17 cellular contexts compared by ENCODE assay signal in genomic region chr21:44549525-44550211, GRCh38. TPM values are rescaled to one million over a fixed set of nuclear protein-coding genes. Genes with fewer than 3 reads are reported as not detected.
DNase-seq lines count a peak whose midpoint lies in the region; TF ChIP-seq lines count a peak whose summit lies in the region.
"Had no signal": no experiment of that assay in that cellular context is flagged by ENCODE, and none has a peak within 500 bp of the region (broad histone marks: within the 10 kb centered on the region; RNA-seq: fewer than 3 reads in every experiment).

No MANE protein-coding gene starts in this region.

- TF ChIP-seq CTCF in endodermal cell (conservative IDR thresholded peaks at IDR 0.05) (no peak), mesothelial cell of epicardium (IDR thresholded peaks at IDR 0.05; ENCODE audit: unreplicated experiment) (no peak), type B pancreatic cell (conservative IDR thresholded peaks at IDR 0.05) (no peak)

- H3K9me3 ChIP-seq in endodermal cell (ENCODE audit: control insufficient read depth, low read length) = no peaks in the 10 kb centered on the region

- 84 to 86% methylated on average over 13 to 25 of the region's 25 CpGs for WGBS in endodermal cell (ENCODE audit: insufficient coverage in 1 of 2, insufficient read length in 1 of 2), 2 experiments

- H3K4me3 Mint-ChIP-seq in activated CD4-positive, alpha-beta memory T cell treated with anti-CD3 and anti-CD28 coated beads, Interleukin-2, amount 10 ng/mL, durations not matched to agents 7 days and 5 days = no peak overlapping the region
- no peak overlapping the region for H3K4me3 Mint-ChIP-seq in activated CD4-positive, alpha-beta memory T cell treated with anti-CD3 and anti-CD28 coated beads for 36 hours
- no peak overlapping the region for H3K4me3 Mint-ChIP-seq in endodermal cell
- no peak overlapping the region for H3K4me3 Mint-ChIP-seq in mesothelial cell of epicardium
- H3K4me3 Mint-ChIP-seq in type B pancreatic cell = no peak overlapping the region

- H3K27me3 ChIP-seq in endodermal cell (ENCODE audit: control insufficient read depth, insufficient read depth, low read length, poor library complexity, severe bottlenecking) = no peaks in the 10 kb centered on the region

- H3K36me3 ChIP-seq in endodermal cell (ENCODE audit: control insufficient read depth, insufficient read depth, low read length) = no peaks in the 10 kb centered on the region

- peak; percentile 13 for DNase-seq in activated CD4-positive, alpha-beta memory T cell treated with anti-CD3 and anti-CD28 coated beads, Interleukin-2, amount 10 ng/mL, durations not matched to agents 7 days and 5 days
- DNase-seq in activated CD4-positive, alpha-beta memory T cell treated with anti-CD3 and anti-CD28 coated beads for 36 hours = no peak
- DNase-seq in endodermal cell (peak; percentile 62), mesothelial cell of epicardium (ENCODE audit: low spot score in 2 of 2, unreplicated experiment in 2 of 2) (no peak), type B pancreatic cell (ENCODE audit: extremely low spot score, unreplicated experiment) (no peak), KBM-7 (no peak), DMS 273 (lab: John Stamatoyannopoulos, UW; ENCODE audit: unreplicated experiment) (no peak), GF-D8 (lab: John Stamatoyannopoulos, UW) (no peak)
- DNase-seq: 8988T; activated CD4-positive, alpha-beta T cell treated with anti-CD3 and anti-CD28 coated beads, Interleukin-2, amount 50 U/mL, for 1 hour; anterior cingulate cortex; midbrain; stimulated activated CD4-positive, alpha-beta T cell treated with anti-CD3 and anti-CD28 coated beads, Interleukin-1b, Interleukin-23, amount 100 ng/mL, for 48 hours had no signal

- peaks cover 18% of the 10 kb centered on the region for H3K9me3 Mint-ChIP-seq in activated CD4-positive, alpha-beta memory T cell treated with anti-CD3 and anti-CD28 coated beads, Interleukin-2, amount 10 ng/mL, durations not matched to agents 7 days and 5 days
- peaks cover 29% of the 10 kb centered on the region for H3K9me3 Mint-ChIP-seq in activated CD4-positive, alpha-beta memory T cell treated with anti-CD3 and anti-CD28 coated beads for 36 hours
- H3K9me3 Mint-ChIP-seq in endodermal cell (peaks cover 14% of the 10 kb centered on the region), mesothelial cell of epicardium (peaks cover 29% of the 10 kb centered on the region), type B pancreatic cell (peaks cover 9% of the 10 kb centered on the region)

- CTCF ChIA-PET in activated CD4-positive, alpha-beta memory T cell treated with anti-CD3 and anti-CD28 coated beads, Interleukin-2, amount 10 ng/mL, durations not matched to agents 7 days and 5 days (lab: Charles Lee) = interaction anchor here (1.1 kb wide), 1 partner anchor 39 kb away, joined by 3 read pairs; no protein-coding TSS in a partner anchor
- CTCF ChIA-PET in activated CD4-positive, alpha-beta memory T cell treated with anti-CD3 and anti-CD28 coated beads for 36 hours (lab: Charles Lee) = no interaction called here

- POLR2A ChIA-PET in activated CD4-positive, alpha-beta memory T cell treated with anti-CD3 and anti-CD28 coated beads, Interleukin-2, amount 10 ng/mL, durations not matched to agents 7 days and 5 days (lab: Charles Lee) = interaction anchor here (0.7 kb wide), 1 partner anchor 69 kb away, joined by 3 read pairs; no protein-coding TSS in a partner anchor
- POLR2A ChIA-PET in activated CD4-positive, alpha-beta memory T cell treated with anti-CD3 and anti-CD28 coated beads for 36 hours (lab: Charles Lee) = no interaction called here

- intact Hi-C loops in activated CD4-positive, alpha-beta memory T cell treated with anti-CD3 and anti-CD28 coated beads for 36 hours (cut with micrococcal nuclease) = no loop called here

- H3K4me3 ChIP-seq in endodermal cell (ENCODE audit: low read length) = no peak overlapping the region

- peaks cover 20% of the 10 kb centered on the region for H3K4me1 Mint-ChIP-seq in activated CD4-positive, alpha-beta memory T cell treated with anti-CD3 and anti-CD28 coated beads, Interleukin-2, amount 10 ng/mL, durations not matched to agents 7 days and 5 days
- peaks cover 18% of the 10 kb centered on the region for H3K4me1 Mint-ChIP-seq in activated CD4-positive, alpha-beta memory T cell treated with anti-CD3 and anti-CD28 coated beads for 36 hours (ENCODE audit: low read depth)
- H3K4me1 Mint-ChIP-seq in endodermal cell (peaks cover 14% of the 10 kb centered on the region), mesothelial cell of epicardium (peaks cover 35% of the 10 kb centered on the region), type B pancreatic cell (ENCODE audit: unreplicated experiment) (peaks cover 20% of the 10 kb centered on the region)

- peaks cover 22% of the 10 kb centered on the region for H3K36me3 Mint-ChIP-seq in activated CD4-positive, alpha-beta memory T cell treated with anti-CD3 and anti-CD28 coated beads, Interleukin-2, amount 10 ng/mL, durations not matched to agents 7 days and 5 days (ENCODE audit: low read depth)
- H3K36me3 Mint-ChIP-seq in activated CD4-positive, alpha-beta memory T cell treated with anti-CD3 and anti-CD28 coated beads for 36 hours = peaks cover 16% of the 10 kb centered on the region
- H3K36me3 Mint-ChIP-seq in endodermal cell (ENCODE audit: low read depth) (no peaks in the 10 kb centered on the region), mesothelial cell of epicardium (peaks cover 9% of the 10 kb centered on the region), type B pancreatic cell (peaks cover 6% of the 10 kb centered on the region)

- H3K4me1 ChIP-seq in endodermal cell (ENCODE audit: control insufficient read depth, insufficient read depth, low read length) = no peaks in the 10 kb centered on the region

- H3K9ac ChIP-seq in endodermal cell (ENCODE audit: extremely low read depth, low read length, poor library complexity, severe bottlenecking) = no peak overlapping the region

- peak overlapping the region; percentile 83 for H3K27ac ChIP-seq in endodermal cell (ENCODE audit: low read depth, low read length)

- no peak overlapping the region for H3K27ac Mint-ChIP-seq in activated CD4-positive, alpha-beta memory T cell treated with anti-CD3 and anti-CD28 coated beads, Interleukin-2, amount 10 ng/mL, durations not matched to agents 7 days and 5 days
- H3K27ac Mint-ChIP-seq in activated CD4-positive, alpha-beta memory T cell treated with anti-CD3 and anti-CD28 coated beads for 36 hours = no peak overlapping the region
- no peak overlapping the region for H3K27ac Mint-ChIP-seq in endodermal cell
- peak overlapping the region; percentile 92 for H3K27ac Mint-ChIP-seq in mesothelial cell of epicardium
- peak overlapping the region; percentile 71 for H3K27ac Mint-ChIP-seq in type B pancreatic cell
- H3K27ac Mint-ChIP-seq: activated T-helper 2 cell treated with anti-CD3 and anti-CD28 coated beads, Interferon-gamma antibody, Interleukin-2, Interleukin-4, amounts not matched to agents 10 μg/mL and 5 μg/mL and 100 μg/mL, durations not matched to agents 14 hours and 24 hours and 36 hours had no signal

- in situ Hi-C loops in KBM-7 (cut with MboI; ENCODE audit: low pct_unique_long_range_greater_than_20kb, low sequenced_read_pairs) = loop anchor here (25.0 kb wide), 2 partner anchors 87 to 188 kb away; partner anchors contain the start of gene LRRC3

- H3K27me3 Mint-ChIP-seq in activated CD4-positive, alpha-beta memory T cell treated with anti-CD3 and anti-CD28 coated beads, Interleukin-2, amount 10 ng/mL, durations not matched to agents 7 days and 5 days = peaks cover 2% of the 10 kb centered on the region
- no peaks in the 10 kb centered on the region for H3K27me3 Mint-ChIP-seq in activated CD4-positive, alpha-beta memory T cell treated with anti-CD3 and anti-CD28 coated beads for 36 hours
- H3K27me3 Mint-ChIP-seq in endodermal cell (ENCODE audit: insufficient read depth) (peaks cover 1% of the 10 kb centered on the region), mesothelial cell of epicardium (ENCODE audit: low read depth) (no peaks in the 10 kb centered on the region), type B pancreatic cell (no peaks in the 10 kb centered on the region)

RNA-seq across cellular contexts. Expression of gene KRTAP10-2, which starts 1.6 kb away (rescaled TPM):
- not detected for total RNA-seq in activated CD4-positive, alpha-beta memory T cell treated with anti-CD3 and anti-CD28 coated beads, Interleukin-2, amount 10 ng/mL, durations not matched to agents 7 days and 5 days
- total RNA-seq in activated CD4-positive, alpha-beta memory T cell treated with anti-CD3 and anti-CD28 coated beads for 36 hours = not detected
- total RNA-seq in endodermal cell (not detected), mesothelial cell of epicardium (not detected in 3 replicates), type B pancreatic cell (ENCODE audit: low replicate concordance) (not detected in 2 replicates)
- not detected for polyA plus RNA-seq in endodermal cell (2013, experiment 1 of 2)
- not detected for polyA plus RNA-seq in endodermal cell (2013, experiment 2 of 2)
- total RNA-seq: activated T-helper 2 cell treated with anti-CD3 and anti-CD28 coated beads, Interferon-gamma antibody, Interleukin-2, Interleukin-4, amounts not matched to agents 10 μg/mL and 5 μg/mL and 100 μg/mL, durations not matched to agents 14 hours and 24 hours and 36 hours; pulmonary artery endothelial cell; Right ventricle myocardium inferior had no signal
- polyA plus RNA-seq: thymus had no signal

RNA-seq across cellular contexts. Expression of gene KRTAP10-3, which starts 8.9 kb away (rescaled TPM):
- not detected for total RNA-seq in activated CD4-positive, alpha-beta memory T cell treated with anti-CD3 and anti-CD28 coated beads, Interleukin-2, amount 10 ng/mL, durations not matched to agents 7 days and 5 days
- total RNA-seq in activated CD4-positive, alpha-beta memory T cell treated with anti-CD3 and anti-CD28 coated beads for 36 hours = not detected
- total RNA-seq in endodermal cell (not detected), mesothelial cell of epicardium (not detected in 3 replicates), type B pancreatic cell (ENCODE audit: low replicate concordance) (not detected in 2 replicates)
- polyA plus RNA-seq in endodermal cell (2013, experiment 1 of 2) = not detected
- not detected for polyA plus RNA-seq in endodermal cell (2013, experiment 2 of 2)
- total RNA-seq: activated T-helper 2 cell treated with anti-CD3 and anti-CD28 coated beads, Interferon-gamma antibody, Interleukin-2, Interleukin-4, amounts not matched to agents 10 μg/mL and 5 μg/mL and 100 μg/mL, durations not matched to agents 14 hours and 24 hours and 36 hours; pulmonary artery endothelial cell; Right ventricle myocardium inferior had no signal
- polyA plus RNA-seq: thymus had no signal

RNA-seq across cellular contexts. Expression of gene KRTAP10-1, which starts 9.7 kb away (rescaled TPM):
- total RNA-seq in activated CD4-positive, alpha-beta memory T cell treated with anti-CD3 and anti-CD28 coated beads, Interleukin-2, amount 10 ng/mL, durations not matched to agents 7 days and 5 days = not detected
- not detected for total RNA-seq in activated CD4-positive, alpha-beta memory T cell treated with anti-CD3 and anti-CD28 coated beads for 36 hours
- total RNA-seq in endodermal cell (not detected), mesothelial cell of epicardium (not detected in 3 replicates), type B pancreatic cell (ENCODE audit: low replicate concordance) (not detected in 2 replicates)
- not detected for polyA plus RNA-seq in endodermal cell (2013, experiment 1 of 2)
- polyA plus RNA-seq in endodermal cell (2013, experiment 2 of 2) = not detected
- total RNA-seq: activated T-helper 2 cell treated with anti-CD3 and anti-CD28 coated beads, Interferon-gamma antibody, Interleukin-2, Interleukin-4, amounts not matched to agents 10 μg/mL and 5 μg/mL and 100 μg/mL, durations not matched to agents 14 hours and 24 hours and 36 hours; pulmonary artery endothelial cell; Right ventricle myocardium inferior had no signal
- polyA plus RNA-seq: thymus had no signal

RNA-seq across cellular contexts. Expression of gene KRTAP10-4, which starts 23.9 kb away (rescaled TPM):
- total RNA-seq in activated CD4-positive, alpha-beta memory T cell treated with anti-CD3 and anti-CD28 coated beads, Interleukin-2, amount 10 ng/mL, durations not matched to agents 7 days and 5 days = not detected
- total RNA-seq in activated CD4-positive, alpha-beta memory T cell treated with anti-CD3 and anti-CD28 coated beads for 36 hours = not detected
- total RNA-seq in endodermal cell = not detected
- not detected for polyA plus RNA-seq in endodermal cell (2013, experiment 1 of 2)
- not detected for polyA plus RNA-seq in endodermal cell (2013, experiment 2 of 2)
- total RNA-seq in mesothelial cell of epicardium = not detected in 3 replicates
- total RNA-seq in type B pancreatic cell (ENCODE audit: low replicate concordance) = not detected in 2 replicates
- total RNA-seq: activated T-helper 2 cell treated with anti-CD3 and anti-CD28 coated beads, Interferon-gamma antibody, Interleukin-2, Interleukin-4, amounts not matched to agents 10 μg/mL and 5 μg/mL and 100 μg/mL, durations not matched to agents 14 hours and 24 hours and 36 hours; pulmonary artery endothelial cell; Right ventricle myocardium inferior had no signal
- polyA plus RNA-seq: thymus had no signal

RNA-seq across cellular contexts. Expression of gene KRTAP10-5, which starts 30.7 kb away (rescaled TPM):
- not detected for total RNA-seq in activated CD4-positive, alpha-beta memory T cell treated with anti-CD3 and anti-CD28 coated beads, Interleukin-2, amount 10 ng/mL, durations not matched to agents 7 days and 5 days
- total RNA-seq in activated CD4-positive, alpha-beta memory T cell treated with anti-CD3 and anti-CD28 coated beads for 36 hours = not detected
- not detected for total RNA-seq in endodermal cell
- not detected for polyA plus RNA-seq in endodermal cell (2013, experiment 1 of 2)
- not detected for polyA plus RNA-seq in endodermal cell (2013, experiment 2 of 2)
- not detected in 3 replicates for total RNA-seq in mesothelial cell of epicardium
- not detected in 2 replicates for total RNA-seq in type B pancreatic cell (ENCODE audit: low replicate concordance)
- total RNA-seq: activated T-helper 2 cell treated with anti-CD3 and anti-CD28 coated beads, Interferon-gamma antibody, Interleukin-2, Interleukin-4, amounts not matched to agents 10 μg/mL and 5 μg/mL and 100 μg/mL, durations not matched to agents 14 hours and 24 hours and 36 hours; pulmonary artery endothelial cell; Right ventricle myocardium inferior had no signal
- polyA plus RNA-seq: thymus had no signal

Comparison
In these comparisons a context has a peak if more than half of its experiments do, and no peak if none do; other contexts are left out.
1. DNase-seq: peak in activated CD4-positive, alpha-beta memory T cell treated with anti-CD3 and anti-CD28 coated beads, Interleukin-2, amount 10 ng/mL, durations not matched to agents 7 days and 5 days (single experiment) and endodermal cell (single experiment); none in activated CD4-positive, alpha-beta memory T cell treated with anti-CD3 and anti-CD28 coated beads for 36 hours (single experiment), mesothelial cell of epicardium (0 of 2), type B pancreatic cell (single experiment), KBM-7 (single experiment), DMS 273 (single experiment) and GF-D8 (single experiment).
2. H3K27ac Mint-ChIP-seq: peak in mesothelial cell of epicardium (single experiment) and type B pancreatic cell (single experiment); none in activated CD4-positive, alpha-beta memory T cell treated with anti-CD3 and anti-CD28 coated beads, Interleukin-2, amount 10 ng/mL, durations not matched to agents 7 days and 5 days (single experiment), activated CD4-positive, alpha-beta memory T cell treated with anti-CD3 and anti-CD28 coated beads for 36 hours (single experiment) and endodermal cell (single experiment).